Comparison of ENCODE assay signal across 21 cellular contexts in genomic region chr1:50508040-50508586, GRCh38.
"Had no signal": no experiment of that assay in that cellular context is flagged by ENCODE, and none has a peak within 500 bp of the region (broad histone marks: within the 10 kb centered on the region; RNA-seq: fewer than 3 reads in every experiment).

No MANE protein-coding gene starts in this region.

- H3K4me1 ChIP-seq: gastroesophageal sphincter, transverse colon, uterus had no signal

- H3K27ac Mint-ChIP-seq: activated CD4-positive, alpha-beta memory T cell treated with anti-CD3 and anti-CD28 coated beads for 36 hours; activated naive CD4-positive, alpha-beta T cell treated with anti-CD3 and anti-CD28 coated beads, Interleukin-2, amount 10 ng/mL, durations not matched to agents 7 days and 5 days; endodermal cell; mesothelial cell of epicardium; natural killer cell; stimulated activated memory B cell treated with anti-CD40 and anti-IgM and Interleukin-4, amounts not matched to agents 10 μg/mL and 1 μg/mL and 100 μg/mL, for 72 hours had no signal

- H3K36me3 ChIP-seq: uterus had no signal

- H3K27me3 ChIP-seq: gastroesophageal sphincter, transverse colon, uterus had no signal

- H3K27me3 Mint-ChIP-seq: activated CD4-positive, alpha-beta memory T cell treated with anti-CD3 and anti-CD28 coated beads for 36 hours; activated naive CD4-positive, alpha-beta T cell treated with anti-CD3 and anti-CD28 coated beads, Interleukin-2, amount 10 ng/mL, durations not matched to agents 7 days and 5 days; stimulated activated memory B cell treated with anti-CD40 and anti-IgM and Interleukin-4, amounts not matched to agents 10 μg/mL and 1 μg/mL and 100 μg/mL, for 72 hours had no signal

- DNase-seq: activated CD4-positive, alpha-beta memory T cell treated with anti-CD3 and anti-CD28 coated beads for 36 hours; activated CD4-positive, alpha-beta T cell treated with anti-CD3 and anti-CD28 coated beads for 48 hours; activated naive CD4-positive, alpha-beta T cell treated with anti-CD3 and anti-CD28 coated beads, Interleukin-2, amount 10 ng/mL, durations not matched to agents 7 days and 5 days; activated T-cell treated with anti-CD3 and anti-CD28 coated beads, Interleukin-2, amount 50 U/mL, for 48 hours; amygdala; cerebellar nuclear complex; endodermal cell; head of caudate nucleus; hypothalamus; left ventricle myocardium superior; mammary epithelial cell; natural killer cell; small intestine; stimulated activated CD4-positive, alpha-beta T cell treated with anti-CD3 and anti-CD28 coated beads, Interleukin-2, amount 100 ng/mL, for 24 hours; transverse colon; uterus had no signal

- H3K4me3 ChIP-seq: coronary artery, gastroesophageal sphincter, transverse colon, uterus had no signal

- ATAC-seq: gastroesophageal sphincter; left ventricle myocardium superior; natural killer cell; sciatic nerve; stimulated activated memory B cell treated with anti-CD40 and anti-IgM and Interleukin-4, amounts not matched to agents 10 μg/mL and 1 μg/mL and 100 μg/mL, for 72 hours had no signal

- H3K4me1 Mint-ChIP-seq: activated naive CD4-positive, alpha-beta T cell treated with anti-CD3 and anti-CD28 coated beads, Interleukin-2, amount 10 ng/mL, durations not matched to agents 7 days and 5 days; endodermal cell; mesothelial cell of epicardium; natural killer cell had no signal

- H3K27ac ChIP-seq: coronary artery, gastroesophageal sphincter, transverse colon, uterus had no signal

- H3K4me3 Mint-ChIP-seq: activated CD4-positive, alpha-beta memory T cell treated with anti-CD3 and anti-CD28 coated beads for 36 hours; activated naive CD4-positive, alpha-beta T cell treated with anti-CD3 and anti-CD28 coated beads, Interleukin-2, amount 10 ng/mL, durations not matched to agents 7 days and 5 days; endodermal cell; mesothelial cell of epicardium; natural killer cell; stimulated activated memory B cell treated with anti-CD40 and anti-IgM and Interleukin-4, amounts not matched to agents 10 μg/mL and 1 μg/mL and 100 μg/mL, for 72 hours had no signal
